ENCODE assay signal across 8 cellular contexts in genomic region chr2:179751184-179751809, GRCh38.
DNase-seq lines count a peak whose midpoint lies in the region; ATAC-seq and TF ChIP-seq lines count a peak whose summit lies in the region.

No MANE protein-coding gene starts in this region.

- H3K9me3 ChIP-seq in mesenchymal stem cell (ENCODE audit: control insufficient read depth, low read length), result no peaks in the 10 kb centered on the region

- H3K4me3 Mint-ChIP-seq in MCF 10A (ENCODE audit: unreplicated experiment), result no peak overlapping the region
- no peak overlapping the region for H3K4me3 Mint-ChIP-seq in activated naive CD4-positive, alpha-beta T cell treated with anti-CD3 and anti-CD28 coated beads for 36 hours

- peaks cover 9% of the 10 kb centered on the region for H3K9me3 Mint-ChIP-seq in MCF 10A (ENCODE audit: unreplicated experiment)
- H3K9me3 Mint-ChIP-seq in activated naive CD4-positive, alpha-beta T cell treated with anti-CD3 and anti-CD28 coated beads for 36 hours, result no peaks in the 10 kb centered on the region

- no peak overlapping the region for H4K91ac ChIP-seq in mesenchymal stem cell (ENCODE audit: low read length)

- no peak overlapping the region for H3K4me3 ChIP-seq in mesenchymal stem cell (ENCODE audit: insufficient read depth in 1 of 2, low read depth in 1 of 2, low read length in 2 of 2)

- H3K27me3 ChIP-seq in mesenchymal stem cell (ENCODE audit: control insufficient read depth in 1 of 2, insufficient read depth in 1 of 2, low read length in 2 of 2), result no peaks in the 10 kb centered on the region

- H3K27ac ChIP-seq in mesenchymal stem cell (ENCODE audit: low read length, poor library complexity, severe bottlenecking) (no peak overlapping the region), substantia nigra (ENCODE audit: low read depth, low read length, poor library complexity, severe bottlenecking) (no peak overlapping the region)

- H3K4me2 ChIP-seq in mesenchymal stem cell (ENCODE audit: low read length, poor library complexity, severe bottlenecking), result no peak overlapping the region

- H2BK120ac ChIP-seq in mesenchymal stem cell (ENCODE audit: low read depth, low read length), result no peak overlapping the region

- no peak overlapping the region for H3K4ac ChIP-seq in mesenchymal stem cell (ENCODE audit: low read depth in 1 of 2, low read length in 2 of 2)

- H3K79me1 ChIP-seq in mesenchymal stem cell (replicated peaks; ENCODE audit: low read length, poor library complexity, severe bottlenecking), result no peaks in the 10 kb centered on the region

- H3K23ac ChIP-seq in mesenchymal stem cell (ENCODE audit: low read length in 2 of 2), result no peak overlapping the region

- H2AFZ ChIP-seq in mesenchymal stem cell (ENCODE audit: low read depth, low read length), result no peak overlapping the region

- H3K36me3 ChIP-seq in mesenchymal stem cell (ENCODE audit: control insufficient read depth in 1 of 2, insufficient read depth in 2 of 2, low read depth in 1 of 2, low read length in 2 of 2), result no peaks in the 10 kb centered on the region

- no peak overlapping the region for H3K14ac ChIP-seq in mesenchymal stem cell (ENCODE audit: low read length in 2 of 2)

- H2BK15ac ChIP-seq in mesenchymal stem cell (ENCODE audit: low read depth, poor library complexity, severe bottlenecking), result no peak overlapping the region

- no peak overlapping the region for H2BK12ac ChIP-seq in mesenchymal stem cell (ENCODE audit: low read length in 2 of 2)

- peak; percentile 66 for TF ChIP-seq CTCF in MCF 10A (IDR thresholded peaks at IDR 0.05; ENCODE audit: unreplicated experiment)

- POLR2A ChIA-PET in MCF 10A (lab: Yijun Ruan, JAX), result no interaction called here

- no peak overlapping the region for H2BK5ac ChIP-seq in mesenchymal stem cell (ENCODE audit: low read depth, low read length, poor library complexity, severe bottlenecking)

- H3K18ac ChIP-seq in mesenchymal stem cell (ENCODE audit: low read depth in 1 of 2, low read length in 2 of 2), result no peak overlapping the region

- no peaks in the 10 kb centered on the region for H3K36me3 Mint-ChIP-seq in MCF 10A (ENCODE audit: insufficient read depth, unreplicated experiment)
- no peaks in the 10 kb centered on the region for H3K36me3 Mint-ChIP-seq in activated naive CD4-positive, alpha-beta T cell treated with anti-CD3 and anti-CD28 coated beads for 36 hours (ENCODE audit: low read depth)

- peaks cover 26% of the 10 kb centered on the region for H3K4me1 Mint-ChIP-seq in MCF 10A (ENCODE audit: insufficient read depth, unreplicated experiment)
- no peaks in the 10 kb centered on the region for H3K4me1 Mint-ChIP-seq in activated naive CD4-positive, alpha-beta T cell treated with anti-CD3 and anti-CD28 coated beads for 36 hours (ENCODE audit: low read depth)

- intact Hi-C loops in MCF 10A (cut with micrococcal nuclease), result loop anchor here (1.0 to 5.0 kb wide), 6 partner anchors 326 to 954 kb away; no protein-coding TSS in a partner anchor
- intact Hi-C loops in activated naive CD4-positive, alpha-beta T cell treated with anti-CD3 and anti-CD28 coated beads for 36 hours (cut with micrococcal nuclease), result loop anchor here (1.0 to 2.0 kb wide), 6 partner anchors 329 to 989 kb away; no protein-coding TSS in a partner anchor

- no peak overlapping the region for H3K27ac Mint-ChIP-seq in MCF 10A (ENCODE audit: low read depth, unreplicated experiment)
- H3K27ac Mint-ChIP-seq in activated naive CD4-positive, alpha-beta T cell treated with anti-CD3 and anti-CD28 coated beads for 36 hours, result no peak overlapping the region

- CTCF ChIA-PET in MCF 10A (lab: Yijun Ruan, JAX), result interaction anchor here (0.7 to 1.6 kb wide), 12 partner anchors 11 to 955 kb away, joined by 3 to 22 read pairs (median 4); no protein-coding TSS in a partner anchor
- CTCF ChIA-PET in activated naive CD4-positive, alpha-beta T cell treated with anti-CD3 and anti-CD28 coated beads for 36 hours (lab: Charles Lee), result interaction anchor here (0.6 to 0.8 kb wide), 3 partner anchors 31 to 398 kb away, joined by 3 read pairs; no protein-coding TSS in a partner anchor

- ATAC-seq in GM18858 (IDR thresholded peaks at IDR 0.05; ENCODE audit: unreplicated experiment), result peak; percentile 47

- H2AK5ac ChIP-seq in mesenchymal stem cell (ENCODE audit: low read length, severe bottlenecking), result no peak overlapping the region

- no peaks in the 10 kb centered on the region for H3K27me3 Mint-ChIP-seq in MCF 10A (ENCODE audit: insufficient read depth, unreplicated experiment)
- no peaks in the 10 kb centered on the region for H3K27me3 Mint-ChIP-seq in activated naive CD4-positive, alpha-beta T cell treated with anti-CD3 and anti-CD28 coated beads for 36 hours (ENCODE audit: low read depth)

- WGBS in mesenchymal stem cell, result 48% methylated on average over 2 of the region's 4 CpGs

- H3K9ac ChIP-seq in mesenchymal stem cell (ENCODE audit: low read length), result no peak overlapping the region

- DNase-seq in AG08396 (ENCODE audit: low spot score) (peak; percentile 28), NCI-H2107 treated with DMSO at 0.1 percent for 48 hours (lab: John Stamatoyannopoulos, UW; ENCODE audit: unreplicated experiment) (peak; percentile 29), MCF 10A (ENCODE audit: unreplicated experiment) (peak; percentile 32), mesenchymal stem cell (peak; percentile 30), mesenteric fat pad (ENCODE audit: low spot score) (no peak), substantia nigra (lab: John Stamatoyannopoulos, UW) (no peak)
- no peak for DNase-seq in activated naive CD4-positive, alpha-beta T cell treated with anti-CD3 and anti-CD28 coated beads for 36 hours

- no peaks in the 10 kb centered on the region for H3K4me1 ChIP-seq in mesenchymal stem cell (ENCODE audit: control insufficient read depth, insufficient read depth, low read depth, low read length)

- no peak overlapping the region for H4K8ac ChIP-seq in mesenchymal stem cell (ENCODE audit: low read length)

- BruUV-seq in MCF 10A (replicated peaks; lab: Mats Ljungman, UMichigan), result no TSS peak

Comparison
In these comparisons a context has a peak if more than half of its experiments do, and no peak if none do; other contexts are left out.
1. DNase-seq: peak in AG08396 (single experiment), NCI-H2107 treated with DMSO at 0.1 percent for 48 hours (single experiment), MCF 10A (single experiment) and mesenchymal stem cell (single experiment); none in activated naive CD4-positive, alpha-beta T cell treated with anti-CD3 and anti-CD28 coated beads for 36 hours (single experiment), mesenteric fat pad (single experiment) and substantia nigra (0 of 49).